ENCODE assay signal across 25 cellular contexts in the genomic region with DNA sequence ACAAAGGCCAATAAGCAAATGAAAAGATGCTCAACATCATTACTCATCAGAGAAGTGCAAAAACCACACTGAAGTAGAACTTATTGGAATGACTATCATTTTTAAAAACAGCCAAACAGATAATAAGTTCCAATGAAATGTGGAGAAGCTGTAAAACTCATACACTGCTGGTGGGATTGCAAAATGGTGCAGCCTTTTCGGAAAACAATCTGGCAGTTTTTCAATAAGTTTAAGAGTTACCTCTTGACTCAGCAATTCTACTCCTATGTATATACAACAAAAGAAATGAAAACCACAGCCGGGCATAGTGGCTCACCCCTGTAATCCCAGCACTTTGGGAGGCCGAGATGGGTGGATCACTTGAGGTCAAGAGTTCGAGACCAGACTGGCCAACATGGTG. TPM values are rescaled to one million over a fixed set of nuclear protein-coding genes. Genes with fewer than 3 reads are reported as not detected.
A peak's percentile ranks its signal among the peaks of the same experiment; 100 is the strongest.
DNase-seq lines count a peak whose midpoint lies in the region; ATAC-seq and TF ChIP-seq lines count a peak whose summit lies in the region.
"Had no signal": no experiment of that assay in that cellular context is flagged by ENCODE, and none has a peak within 500 bp of the region (broad histone marks: within the 10 kb centered on the region; RNA-seq: fewer than 3 reads in every experiment).

No MANE protein-coding gene starts in this region.

- no peak overlapping the region for H3K27ac ChIP-seq in MM.1S (ENCODE audit: low read length)
- H3K27ac ChIP-seq: 22Rv1, breast epithelium, hepatocyte, left ventricle myocardium inferior, right lobe of liver, upper lobe of left lung had no signal

- H2AFZ ChIP-seq in MM.1S (ENCODE audit: low read length) = no peak overlapping the region
- H2AFZ ChIP-seq: hepatocyte had no signal

- in situ Hi-C loops in KBM-7 (cut with MboI; ENCODE audit: low pct_unique_long_range_greater_than_20kb, low sequenced_read_pairs) = no loop called here

- H3K4me1 ChIP-seq in MM.1S (ENCODE audit: low read length) = peaks cover 22% of the 10 kb centered on the region
- H3K4me1 ChIP-seq: breast epithelium, left ventricle myocardium inferior, right lobe of liver, upper lobe of left lung had no signal

- peak overlapping the region; percentile 47 for H3K27ac Mint-ChIP-seq in activated CD4-positive, alpha-beta T cell treated with anti-CD3 and anti-CD28 coated beads for 36 hours

- peaks cover 5% of the 10 kb centered on the region for H3K79me2 ChIP-seq in MM.1S (ENCODE audit: low read length)
- H3K79me2 ChIP-seq: hepatocyte had no signal

- H3K9me3 Mint-ChIP-seq in activated CD4-positive, alpha-beta T cell treated with anti-CD3 and anti-CD28 coated beads for 36 hours (ENCODE audit: low read depth) = no peaks in the 10 kb centered on the region
- H3K9me3 Mint-ChIP-seq: immature natural killer cell had no signal

- no peak overlapping the region for H3K4me2 ChIP-seq in MM.1S (ENCODE audit: low read depth, low read length)
- H3K4me2 ChIP-seq: hepatocyte had no signal

- H3K27me3 ChIP-seq in MM.1S (replicated peaks; ENCODE audit: insufficient read depth, low read length) = no peaks in the 10 kb centered on the region
- H3K27me3 ChIP-seq: breast epithelium, hepatocyte, right lobe of liver, upper lobe of left lung had no signal

- peaks cover 26% of the 10 kb centered on the region for H3K4me1 Mint-ChIP-seq in activated CD4-positive, alpha-beta T cell treated with anti-CD3 and anti-CD28 coated beads for 36 hours

- POLR2A ChIA-PET in activated CD4-positive, alpha-beta T cell treated with anti-CD3 and anti-CD28 coated beads for 36 hours (lab: Charles Lee) = no interaction called here

- peak; percentile 79 for ATAC-seq in activated CD4-positive, alpha-beta T cell treated with anti-CD3 and anti-CD28 coated beads for 36 hours
- no peak for ATAC-seq in GM18519 (IDR thresholded peaks at IDR 0.05; ENCODE audit: low FRiP score, unreplicated experiment)
- ATAC-seq: right lobe of liver, T-helper 17 cell had no signal

- H3K9ac ChIP-seq in MM.1S (ENCODE audit: low read length) = no peak overlapping the region

- DNase-seq in activated CD4-positive, alpha-beta T cell treated with anti-CD3 and anti-CD28 coated beads for 36 hours = peak; percentile 18
- no peak for DNase-seq in activated CD4-positive, alpha-beta T cell treated with anti-CD3 and anti-CD28 coated beads for 48 hours
- DNase-seq in AG09309 (ENCODE audit: low read depth) (peak; percentile 91), MM.1S (peak; percentile 51), fibroblast of gingiva (ENCODE audit: low read depth) (peak; percentile 88), KBM-7 (no peak), kidney tubule cell (ENCODE audit: low spot score) (no peak)
- DNase-seq: activated CD4-positive, alpha-beta T cell treated with anti-CD3 and anti-CD28 coated beads, Interleukin-2, amount 50 U/mL, for 4 hours; COR-L47; dermis blood vessel endothelial cell; DND-41; foreskin melanocyte; GOT3; immature natural killer cell; left ventricle myocardium inferior; NCI-H1417 treated with DMSO at 0.1 percent for 48 hours; NCI-H524 treated with DMSO at 0.1 percent for 48 hours; right lobe of liver; stimulated activated CD4-positive, alpha-beta T cell treated with anti-CD3 and anti-CD28 coated beads, Interleukin-15, amount 100 ng/mL, for 24 hours; T-helper 17 cell; upper lobe of left lung had no signal

- peaks cover 58% of the 10 kb centered on the region for H3K36me3 Mint-ChIP-seq in activated CD4-positive, alpha-beta T cell treated with anti-CD3 and anti-CD28 coated beads for 36 hours (ENCODE audit: low read depth)

- no peaks in the 10 kb centered on the region for H4K20me1 ChIP-seq in MM.1S (ENCODE audit: insufficient read depth, low read length)

- H3K27me3 Mint-ChIP-seq in activated CD4-positive, alpha-beta T cell treated with anti-CD3 and anti-CD28 coated beads for 36 hours = no peaks in the 10 kb centered on the region
- H3K27me3 Mint-ChIP-seq: T-helper 17 cell had no signal

- peaks cover 3% of the 10 kb centered on the region; the same call in 1 of the 2 replicates for H3F3A ChIP-seq in MM.1S (ENCODE audit: insufficient read depth, low read length)

- H3K36me3 ChIP-seq in MM.1S (replicated peaks; ENCODE audit: insufficient read depth, low read length) = peaks cover 9% of the 10 kb centered on the region
- H3K36me3 ChIP-seq: breast epithelium had no signal

- no peaks in the 10 kb centered on the region for H3K9me2 ChIP-seq in MM.1S (replicated peaks; ENCODE audit: insufficient read depth, low read length)

- H3K9me3 ChIP-seq in MM.1S (replicated peaks; ENCODE audit: insufficient read depth, low read length) = no peaks in the 10 kb centered on the region
- H3K9me3 ChIP-seq: breast epithelium, left ventricle myocardium inferior, right lobe of liver, upper lobe of left lung had no signal

- H3K4me3 ChIP-seq in AG09309 (ENCODE audit: control insufficient read depth, low read depth, low read length) (no peak overlapping the region), MM.1S (ENCODE audit: low read length) (no peak overlapping the region)
- H3K4me3 ChIP-seq: breast epithelium, hepatocyte, left ventricle myocardium inferior, right lobe of liver, upper lobe of left lung had no signal

- no peak overlapping the region for H3K4me3 Mint-ChIP-seq in activated CD4-positive, alpha-beta T cell treated with anti-CD3 and anti-CD28 coated beads for 36 hours
- H3K4me3 Mint-ChIP-seq: immature natural killer cell, T-helper 17 cell had no signal

- TF ChIP-seq CTCF in AG09309 (IDR thresholded peaks at IDR 0.05; ENCODE audit: control insufficient read depth, insufficient read depth, low read depth, low read length, missing control alignments) (no peak), MM.1S (IDR thresholded peaks at IDR 0.05; ENCODE audit: low read length) (no peak)

- CTCF ChIA-PET in activated CD4-positive, alpha-beta T cell treated with anti-CD3 and anti-CD28 coated beads for 36 hours (lab: Charles Lee) = no interaction called here

- intact Hi-C loops in activated CD4-positive, alpha-beta T cell treated with anti-CD3 and anti-CD28 coated beads for 36 hours (cut with DNase I, micrococcal nuclease) = no loop called here

RNA-seq across cellular contexts. Expression of gene AKAP10, which starts 49.3 kb away (rescaled TPM):
- 10 to 100 TPM; 31.6 to 35.9 TPM for total RNA-seq in activated CD4-positive, alpha-beta T cell treated with anti-CD3 and anti-CD28 coated beads for 36 hours

Comparison
In these comparisons a context has a peak if more than half of its experiments do, and no peak if none do; other contexts are left out.
1. DNase-seq: peak in activated CD4-positive, alpha-beta T cell treated with anti-CD3 and anti-CD28 coated beads for 36 hours (single experiment), AG09309 (single experiment), MM.1S (single experiment) and fibroblast of gingiva (single experiment); none in activated CD4-positive, alpha-beta T cell treated with anti-CD3 and anti-CD28 coated beads for 48 hours (single experiment), KBM-7 (single experiment) and kidney tubule cell (single experiment).